8 cellular contexts compared by ENCODE assay signal in the genomic region with DNA sequence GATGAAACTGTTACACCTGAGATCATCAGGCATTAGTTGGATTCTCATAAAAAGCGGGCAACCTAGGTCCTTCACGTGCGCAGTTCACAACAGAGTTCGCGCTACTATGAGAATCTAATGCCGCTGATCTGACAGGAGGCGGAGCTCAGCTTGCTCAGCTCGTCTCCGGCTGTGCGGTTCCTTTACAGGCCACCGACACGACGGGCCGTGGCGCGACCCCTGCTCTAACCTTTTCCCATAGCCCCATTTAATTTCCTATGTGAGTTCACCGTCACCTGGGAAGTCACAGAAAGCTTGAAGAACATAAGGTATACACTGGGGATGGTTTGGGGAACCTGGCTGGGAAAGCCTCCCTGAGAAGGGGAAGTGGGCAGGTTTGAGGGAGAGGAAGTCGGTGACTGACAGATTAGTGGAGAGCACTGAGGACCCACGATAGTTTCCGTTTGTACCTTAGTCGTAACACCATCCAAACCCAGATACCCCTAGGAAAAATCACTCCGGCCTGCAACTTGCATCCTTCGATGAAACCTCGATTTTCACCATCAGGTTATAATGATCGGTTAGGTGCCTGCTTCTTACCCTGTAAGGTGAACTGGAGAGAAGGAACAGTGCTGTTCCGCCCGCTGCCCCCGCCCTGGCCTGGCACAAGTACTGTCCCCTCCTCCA. TPM values are rescaled to one million over a fixed set of nuclear protein-coding genes. Genes with fewer than 3 reads are reported as not detected.
DNase-seq lines count a peak whose midpoint lies in the region; ATAC-seq and TF ChIP-seq lines count a peak whose summit lies in the region.

No MANE protein-coding gene starts in this region.

- H3K9me3 ChIP-seq in fibroblast of lung (ENCODE audit: control insufficient read depth, insufficient read depth, low read depth, low read length) = no peaks in the 10 kb centered on the region
- H3K9me3 ChIP-seq in trophoblast cell (ENCODE audit: insufficient read depth, low read depth, low read length) = peaks cover 2% of the 10 kb centered on the region

- TF ChIP-seq CTCF in AG04449 (IDR thresholded peaks at IDR 0.05; ENCODE audit: insufficient read depth, low read length, missing control alignments) = no peak
- TF ChIP-seq CTCF in GM20000 (IDR thresholded peaks at IDR 0.05; ENCODE audit: extremely low read depth, missing control alignments) = no peak
- TF ChIP-seq CTCF in fibroblast of lung (conservative IDR thresholded peaks at IDR 0.05 in 1 of 2, IDR thresholded peaks at IDR 0.05 in 1 of 2; ENCODE audit: low read depth in 1 of 2, low read length in 2 of 2) = no peak

- H3K36me3 ChIP-seq in fibroblast of lung (ENCODE audit: control insufficient read depth, insufficient read depth, low read length) = no peaks in the 10 kb centered on the region
- peaks cover 0 to 2% of the 10 kb centered on the region in 2 experiments for H3K36me3 ChIP-seq in trophoblast cell (ENCODE audit: control insufficient read depth in 1 of 2, insufficient read depth in 2 of 2, low read length in 2 of 2)

- peaks cover 9% of the 10 kb centered on the region for H3K79me1 ChIP-seq in trophoblast cell (ENCODE audit: low read length)

- H3K79me2 ChIP-seq in fibroblast of lung (ENCODE audit: control insufficient read depth, insufficient read depth, low read length) (peaks cover 2% of the 10 kb centered on the region), trophoblast cell (ENCODE audit: control insufficient read depth, insufficient read depth, low read length, poor library complexity) (peaks cover 2% of the 10 kb centered on the region)

- H4K8ac ChIP-seq in trophoblast cell (ENCODE audit: low read depth, low read length) = peak overlapping the region; percentile 76

- no peak for ATAC-seq in GM18520 (IDR thresholded peaks at IDR 0.05; ENCODE audit: unreplicated experiment)

- H3K4me1 ChIP-seq in fibroblast of lung (ENCODE audit: control insufficient read depth, extremely low read depth, insufficient read depth, low read length) (peaks cover 22% of the 10 kb centered on the region), trophoblast cell (ENCODE audit: control insufficient read depth in 1 of 2, insufficient read depth in 2 of 2, low read length in 2 of 2) (peaks cover 3 to 17% of the 10 kb centered on the region in 2 experiments)

- no CpG with 5 or more reads among the region's 28 CpGs for WGBS in trophoblast cell (ENCODE audit: extremely low coverage, insufficient coverage, insufficient read length)

- H4K91ac ChIP-seq in trophoblast cell (ENCODE audit: low read depth, low read length) = no peak overlapping the region

- peaks cover 2% of the 10 kb centered on the region for H3K27me3 ChIP-seq in fibroblast of lung (ENCODE audit: control insufficient read depth, insufficient read depth, low read length)
- H3K27me3 ChIP-seq in trophoblast cell (ENCODE audit: insufficient read depth, low read length) = peaks cover 19% of the 10 kb centered on the region

- H3K23ac ChIP-seq in trophoblast cell (ENCODE audit: low read length) = no peak overlapping the region

- no peak for DNase-seq in AG04449 (ENCODE audit: low read depth, low spot score)
- peak; percentile 79 for DNase-seq in GM20000 (ENCODE audit: low spot score)
- peak; percentile 45 for DNase-seq in NCI-H526 treated with DMSO at 0.1 percent for 48 hours (lab: John Stamatoyannopoulos, UW)
- peak; percentile 64 for DNase-seq in activated T-cell treated with anti-CD3 and anti-CD28 coated beads, Interleukin-2, amount 50 U/mL, for 1 hour
- DNase-seq in fibroblast of lung (ENCODE audit: low read depth in 2 of 2) = peak in 1 of 2 donors; percentile 10
- DNase-seq in trophoblast cell = no peak
- no peak for DNase-seq in DMS114 treated with DMSO at 0.1 percent for 48 hours (lab: John Stamatoyannopoulos, UW; ENCODE audit: unreplicated experiment)

- H3K14ac ChIP-seq in trophoblast cell (ENCODE audit: low read length) = peak overlapping the region; percentile 9

- H3K9ac ChIP-seq in fibroblast of lung (ENCODE audit: insufficient read depth, low read length) (peak overlapping the region; percentile 38), trophoblast cell (ENCODE audit: low read length) (peak overlapping the region; percentile 18)

- H4K20me1 ChIP-seq in fibroblast of lung (ENCODE audit: control insufficient read depth, extremely low read depth, insufficient read depth, low read length) = no peaks in the 10 kb centered on the region

- no peak overlapping the region for H2BK5ac ChIP-seq in trophoblast cell (ENCODE audit: low read depth, low read length, poor library complexity)

- H2BK120ac ChIP-seq in trophoblast cell (ENCODE audit: insufficient read depth, low read length, poor library complexity) = no peak overlapping the region

- peak overlapping the region; percentile 92 for H2AFZ ChIP-seq in fibroblast of lung (ENCODE audit: low read length)
- peak overlapping the region; percentile 77 for H2AFZ ChIP-seq in trophoblast cell (ENCODE audit: insufficient read depth, low read length, poor library complexity)

- H3K27ac ChIP-seq in fibroblast of lung (ENCODE audit: insufficient read depth, low read length) = peak overlapping the region; percentile 62
- H3K27ac ChIP-seq in trophoblast cell (ENCODE audit: low read depth, low read length) = no peak overlapping the region

- CTCF ChIA-PET in AG04449 (lab: Yijun Ruan, JAX) = interaction anchor here (1.0 to 15.8 kb wide), 27 partner anchors 9 to 258 kb away, joined by 3 to 391 read pairs (median 5); a partner anchor contains a TSS

- H3K4ac ChIP-seq in trophoblast cell (ENCODE audit: low read depth, low read length) = no peak overlapping the region

- no peak overlapping the region for H2BK12ac ChIP-seq in trophoblast cell (ENCODE audit: low read length)

- H3K18ac ChIP-seq in trophoblast cell (ENCODE audit: low read length) = no peak overlapping the region

- POLR2A ChIA-PET in AG04449 (lab: Yijun Ruan, JAX) = interaction anchor here (1.2 kb wide), 2 partner anchors 21 kb away, joined by 6 to 9 read pairs; no protein-coding TSS in a partner anchor

- H3K4me3 ChIP-seq in AG04449 (ENCODE audit: low read depth, low read length) (peak overlapping the region; percentile 61), fibroblast of lung (replicated peaks in 1 of 4; ENCODE audit: control extremely low read depth in 1 of 4, insufficient read depth in 1 of 4, low read depth in 3 of 4, low read length in 4 of 4) (peak overlapping the region; percentile 12 to 71 (median 34)), trophoblast cell (ENCODE audit: low read depth, low read length) (no peak overlapping the region)

- H4K12ac ChIP-seq in trophoblast cell (ENCODE audit: low read depth, low read length) = no peak overlapping the region

- H3K4me2 ChIP-seq in fibroblast of lung (ENCODE audit: extremely low read depth, insufficient read depth, low read length) = peak overlapping the region; percentile 79
- peak overlapping the region; percentile 96 for H3K4me2 ChIP-seq in trophoblast cell (ENCODE audit: low read length)

- H2AK5ac ChIP-seq in trophoblast cell (ENCODE audit: low read length) = no peak overlapping the region

RNA-seq across cellular contexts. Expression of a gene that starts 2.8 kb away (rescaled TPM):
- 29.5 and 37.8 TPM in 2 replicates for total RNA-seq in fibroblast of lung
- 34.2 and 50.4 TPM in 2 replicates for polyA plus RNA-seq in fibroblast of lung
- polyA plus RNA-seq in fibroblast of lung (2012) = 28.9 and 47.5 TPM in 2 replicates
- polyA minus RNA-seq in fibroblast of lung (ENCODE audit: low replicate concordance) = 119 and 178 TPM in 2 replicates
- polyA plus RNA-seq in trophoblast cell (2013) = 36.5 and 38.2 TPM in 2 replicates

RNA-seq across cellular contexts. Expression of a gene that starts 11.9 kb away (rescaled TPM):
- total RNA-seq in fibroblast of lung = not detected in 2 replicates
- not detected in 2 replicates for polyA plus RNA-seq in fibroblast of lung
- not detected in 2 replicates for polyA plus RNA-seq in fibroblast of lung (2012)
- polyA minus RNA-seq in fibroblast of lung (ENCODE audit: low replicate concordance) = not detected in 2 replicates
- polyA plus RNA-seq in trophoblast cell (2013) = 0.03 TPM in 1 of 2 replicates, not detected in the other

RNA-seq across cellular contexts. Expression of a gene that starts 24.8 kb away (rescaled TPM):
- total RNA-seq in fibroblast of lung = 52.0 and 55.7 TPM in 2 replicates
- 40.8 and 52.2 TPM in 2 replicates for polyA plus RNA-seq in fibroblast of lung
- polyA plus RNA-seq in fibroblast of lung (2012) = 60.7 and 91.7 TPM in 2 replicates
- 50.7 and 65.8 TPM in 2 replicates for polyA minus RNA-seq in fibroblast of lung (ENCODE audit: low replicate concordance)
- 44.5 and 48.7 TPM in 2 replicates for polyA plus RNA-seq in trophoblast cell (2013)

RNA-seq across cellular contexts. Expression of a gene that starts 28.9 kb away (rescaled TPM):
- total RNA-seq in fibroblast of lung = 735 and 788 TPM in 2 replicates
- 977 and 1,007 TPM in 2 replicates for polyA plus RNA-seq in fibroblast of lung
- 735 and 960 TPM in 2 replicates for polyA plus RNA-seq in fibroblast of lung (2012)
- 77.8 and 86.7 TPM in 2 replicates for polyA minus RNA-seq in fibroblast of lung (ENCODE audit: low replicate concordance)
- 302 and 315 TPM in 2 replicates for polyA plus RNA-seq in trophoblast cell (2013)

RNA-seq across cellular contexts. Expression of a gene that starts 55.7 kb away (rescaled TPM):
- 31.3 and 35.3 TPM in 2 replicates for total RNA-seq in fibroblast of lung
- polyA plus RNA-seq in fibroblast of lung = 38.9 and 42.0 TPM in 2 replicates
- polyA plus RNA-seq in fibroblast of lung (2012) = 19.3 and 22.7 TPM in 2 replicates
- polyA minus RNA-seq in fibroblast of lung (ENCODE audit: low replicate concordance) = 98.0 and 99.3 TPM in 2 replicates
- polyA plus RNA-seq in trophoblast cell (2013) = 50.5 and 51.4 TPM in 2 replicates

Comparison
In these comparisons a context has a peak if more than half of its experiments do, and no peak if none do; other contexts are left out.
1. DNase-seq: peak in GM20000 (single experiment), NCI-H526 treated with DMSO at 0.1 percent for 48 hours (single experiment) and activated T-cell treated with anti-CD3 and anti-CD28 coated beads, Interleukin-2, amount 50 U/mL, for 1 hour (single experiment); none in AG04449 (single experiment), trophoblast cell (0 of 2) and DMS114 treated with DMSO at 0.1 percent for 48 hours (single experiment).